11 cellular contexts compared by ENCODE assay signal in genomic region chr5:75524071-75524470, GRCh38. TPM values are rescaled to one million over a fixed set of nuclear protein-coding genes. Genes with fewer than 3 reads are reported as not detected.
DNase-seq lines count a peak whose midpoint lies in the region; ATAC-seq and TF ChIP-seq lines count a peak whose summit lies in the region.
"Had no signal": no experiment of that assay in that cellular context is flagged by ENCODE, and none has a peak within 500 bp of the region (broad histone marks: within the 10 kb centered on the region; RNA-seq: fewer than 3 reads in every experiment).

No MANE protein-coding gene starts in this region.

- no peaks in the 10 kb centered on the region for H3K4me1 ChIP-seq in H9 (ENCODE audit: insufficient read depth, low read length)

- no peaks in the 10 kb centered on the region for H4K20me1 ChIP-seq in H9 (ENCODE audit: control insufficient read depth, insufficient read depth, insufficient read length)

- ATAC-seq in GM18508 (IDR thresholded peaks at IDR 0.05; ENCODE audit: insufficient read depth, unreplicated experiment) (peak; percentile 82), GM21526 (IDR thresholded peaks at IDR 0.05; ENCODE audit: low FRiP score, unreplicated experiment) (peak; percentile 86), HG03442 (IDR thresholded peaks at IDR 0.05; ENCODE audit: unreplicated experiment) (peak; percentile 90), esophagus mucosa (peak; percentile 23)

- H3K79me1 ChIP-seq in H9 (ENCODE audit: insufficient read depth, low read depth, low read length, poor library complexity, severe bottlenecking): peaks cover 6% of the 10 kb centered on the region

- no peak overlapping the region for H2BK20ac ChIP-seq in H9 (ENCODE audit: low read depth, low read length, poor library complexity, severe bottlenecking)

- peaks cover 2% of the 10 kb centered on the region; the same call in 1 of the 2 replicates for H3K79me2 ChIP-seq in H9 (ENCODE audit: insufficient read depth, low read length)

- no peak overlapping the region for H3K4me2 ChIP-seq in H9 (ENCODE audit: insufficient read depth, insufficient read length, low read length)

- H3K36me3 Mint-ChIP-seq in H9 (ENCODE audit: insufficient read depth in 1 of 3, low read depth in 3 of 3): peaks cover 17 to 20% (median 17%) of the 10 kb centered on the region in 3 experiments

- no peaks in the 10 kb centered on the region for H3K27me3 ChIP-seq in H9 (ENCODE audit: insufficient read depth, low read length)

- no peaks in the 10 kb centered on the region for H3K27me3 Mint-ChIP-seq in H9 (ENCODE audit: low read depth)
- H3K27me3 Mint-ChIP-seq: progenitor cell of endocrine pancreas had no signal

- H3K18ac ChIP-seq in H9 (ENCODE audit: insufficient read length, low read depth, low read length): no peak overlapping the region

- no peak overlapping the region for H3K56ac ChIP-seq in H9 (ENCODE audit: insufficient read length, low read depth, low read length)

- H3K23me2 ChIP-seq in H9 (ENCODE audit: insufficient read length, low read depth, low read length, poor library complexity, severe bottlenecking): no peaks in the 10 kb centered on the region

- no peak overlapping the region for H3K14ac ChIP-seq in H9 (ENCODE audit: insufficient read depth, low read length)

- H3K9me3 Mint-ChIP-seq in H9: peaks cover 12% of the 10 kb centered on the region in 2 experiments

- no peak overlapping the region for H2BK120ac ChIP-seq in H9 (ENCODE audit: low read depth, low read length, poor library complexity, severe bottlenecking)

- no peak overlapping the region for H2BK5ac ChIP-seq in H9 (ENCODE audit: insufficient read length, low read length)

- H3K27ac ChIP-seq in H9 (ENCODE audit: insufficient read length, low read depth, low read length): no peak overlapping the region
- H3K27ac ChIP-seq: thoracic aorta had no signal

- no peak overlapping the region for H3K4me3 Mint-ChIP-seq in H9

- H2AFZ ChIP-seq in H9 (ENCODE audit: low read length): no peak overlapping the region

- DNase-seq in NCI-H2107 (lab: John Stamatoyannopoulos, UW) (no peak), medulla oblongata (ENCODE audit: extremely low spot score) (no peak), H9 (no peak), SHP77 (lab: John Stamatoyannopoulos, UW) (no peak)
- DNase-seq: activated CD8-positive, alpha-beta memory T cell treated with anti-CD3 and anti-CD28 coated beads, Interleukin-2, amount 50 U/mL, for 48 hours had no signal

- H2BK12ac ChIP-seq in H9 (ENCODE audit: insufficient read length, low read depth, low read length): no peak overlapping the region

- H3K4ac ChIP-seq in H9 (ENCODE audit: low read depth, low read length): no peak overlapping the region

- peak overlapping the region in 1 of 3 experiments; percentile 51; a peak in 1 of 7 replicates for H3K27ac Mint-ChIP-seq in H9

- no peak overlapping the region for H2BK15ac ChIP-seq in H9 (ENCODE audit: low read depth, low read length)

- H4K5ac ChIP-seq in H9 (ENCODE audit: insufficient read length, low read depth, low read length): no peak overlapping the region

- WGBS in H9 (ENCODE audit: extremely low coverage, insufficient read length, low lambda C conversion rate): no CpG with 5 or more reads among the region's 3 CpGs

- H3K23ac ChIP-seq in H9 (ENCODE audit: insufficient read length, low read depth, low read length): no peak overlapping the region

- no peak overlapping the region for H3K9ac ChIP-seq in H9 (ENCODE audit: extremely low read depth, insufficient read length, low read length)

- H4K8ac ChIP-seq in H9 (replicated peaks; ENCODE audit: insufficient read length, low read depth, low read length): no peak overlapping the region

- no peaks in the 10 kb centered on the region for H3K9me3 ChIP-seq in H9 (ENCODE audit: control insufficient read depth, low read depth, low read length)

- H3T11ph ChIP-seq in H9 (ENCODE audit: low read length): no peak overlapping the region

- TF ChIP-seq CTCF in H9 (conservative IDR thresholded peaks at IDR 0.05): no peak

- H3K4me1 Mint-ChIP-seq in H9: peaks cover 1 to 2% of the 10 kb centered on the region in 2 experiments; a peak in 3 of 4 replicates

- H2AK5ac ChIP-seq in H9 (ENCODE audit: insufficient read length, low read length): no peak overlapping the region

- no peak overlapping the region for H4K91ac ChIP-seq in H9 (ENCODE audit: insufficient read length, low read depth, low read length)

RNA-seq across cellular contexts. Expression of gene POLK, which starts 12.4 kb away (rescaled TPM):
- total RNA-seq in esophagus mucosa (11.2 TPM), H9 (2021) (7.6 and 9.9 TPM in 2 replicates)

RNA-seq across cellular contexts. Expression of gene CERT1, which starts 12.6 kb away (rescaled TPM):
- total RNA-seq in esophagus mucosa: 27.6 TPM
- total RNA-seq in H9 (2021): 48.1 and 50.2 TPM in 2 replicates

Comparison
In these comparisons a context has a peak if more than half of its experiments do, and no peak if none do; other contexts are left out.
1. ATAC-seq: peak in every context shown above with its lines; median percentile 90 in HG03442; 86 in GM21526; 82 in GM18508; 23 in esophagus mucosa.